ENCODE assay signal across 8 cellular contexts in genomic region chr11:121722431-121723256, GRCh38.
DNase-seq lines count a peak whose midpoint lies in the region; ATAC-seq and TF ChIP-seq lines count a peak whose summit lies in the region.

No MANE protein-coding gene starts in this region.

- H3K9me3 Mint-ChIP-seq in natural killer cell: peaks cover 0 to 3% of the 10 kb centered on the region in 2 donors

- no peaks in the 10 kb centered on the region for H3K4me1 Mint-ChIP-seq in natural killer cell

- H3K27ac Mint-ChIP-seq in natural killer cell: no peak overlapping the region

- no peak overlapping the region for H3K4me3 Mint-ChIP-seq in natural killer cell

- H3K27me3 ChIP-seq in Peyer's patch (no peaks in the 10 kb centered on the region), upper lobe of right lung (peaks cover 4% of the 10 kb centered on the region)

- DNase-seq in HS-27A (ENCODE audit: low read depth): peak; percentile 31
- DNase-seq in Peyer's patch: peak in 1 of 3 donors; percentile 58
- DNase-seq in fibroblast of pulmonary artery (ENCODE audit: low read depth): peak; percentile 97
- DNase-seq in mucosa of gallbladder (ENCODE audit: low spot score): peak; percentile 91
- peak; percentile 70 for DNase-seq in upper lobe of right lung
- DNase-seq in natural killer cell: no peak

- TF ChIP-seq CTCF in Peyer's patch (IDR thresholded peaks at IDR 0.05): no peak
- TF ChIP-seq CTCF in fibroblast of pulmonary artery (IDR thresholded peaks at IDR 0.05; ENCODE audit: low read length, missing control alignments): no peak
- no peak for TF ChIP-seq CTCF in upper lobe of right lung (IDR thresholded peaks at IDR 0.05)
- TF ChIP-seq CTCF in natural killer cell (IDR thresholded peaks at IDR 0.05): no peak

- no peaks in the 10 kb centered on the region for H3K4me1 ChIP-seq in Peyer's patch
- H3K4me1 ChIP-seq in upper lobe of right lung: peaks cover 3% of the 10 kb centered on the region

- intact Hi-C loops in upper lobe of right lung (cut with DNase I) (no loop called here), natural killer cell (cut with micrococcal nuclease) (no loop called here)

- H3K36me3 ChIP-seq in Peyer's patch (no peaks in the 10 kb centered on the region), upper lobe of right lung (no peaks in the 10 kb centered on the region)

- TF ChIP-seq POLR2A in Peyer's patch (IDR thresholded peaks at IDR 0.05): no peak
- TF ChIP-seq POLR2A in GM18505 (IDR thresholded peaks at IDR 0.05; ENCODE audit: borderline replicate concordance, extremely low read depth, insufficient read depth, insufficient read length): no peak

- H3K4me3 ChIP-seq in Peyer's patch (peak overlapping the region in 3 of 4 donors; percentile 15 to 45 (median 22)), fibroblast of pulmonary artery (replicated peaks; ENCODE audit: low read depth, low read length) (peak overlapping the region; percentile 56), upper lobe of right lung (peak overlapping the region; percentile 38)

- peaks cover 23 to 27% of the 10 kb centered on the region in 2 donors for H3K27me3 Mint-ChIP-seq in natural killer cell (ENCODE audit: low read depth in 2 of 2)

- ATAC-seq in upper lobe of right lung: peak; percentile 88
- ATAC-seq in HG03196 (IDR thresholded peaks at IDR 0.05; ENCODE audit: unreplicated experiment): no peak
- no peak for ATAC-seq in natural killer cell
- no peak for ATAC-seq in GM18505 (IDR thresholded peaks at IDR 0.05; ENCODE audit: unreplicated experiment)

- H3K27ac ChIP-seq in Peyer's patch (peak overlapping the region; percentile 5 to 90 (median 48)), upper lobe of right lung (peak overlapping the region; percentile 63)

- no peaks in the 10 kb centered on the region for H3K36me3 Mint-ChIP-seq in natural killer cell

- no peaks in the 10 kb centered on the region for H3K9me3 ChIP-seq in Peyer's patch
- H3K9me3 ChIP-seq in upper lobe of right lung: no peaks in the 10 kb centered on the region
